ENCODE assay signal across 15 cellular contexts in genomic region chrX:118795528-118795927, GRCh38. TPM values are rescaled to one million over a fixed set of nuclear protein-coding genes. Genes with fewer than 3 reads are reported as not detected.
"Had no signal": no experiment of that assay in that cellular context is flagged by ENCODE, and none has a peak within 500 bp of the region (broad histone marks: within the 10 kb centered on the region; RNA-seq: fewer than 3 reads in every experiment).

No MANE protein-coding gene starts in this region.

- H3K4me1 Mint-ChIP-seq: natural killer cell had no signal

- H3K27ac ChIP-seq: adrenal gland, hepatocyte, suprapubic skin had no signal

- H3K27ac Mint-ChIP-seq: natural killer cell had no signal

- H3K4me3 Mint-ChIP-seq: natural killer cell had no signal

- H3K9me3 Mint-ChIP-seq: natural killer cell had no signal

- H3K27me3 ChIP-seq: adrenal gland, hepatocyte, suprapubic skin had no signal

- ATAC-seq: left lobe of liver, natural killer cell had no signal

- H3K36me3 ChIP-seq: adrenal gland, suprapubic skin had no signal

- H3K36me3 Mint-ChIP-seq: natural killer cell had no signal

- H2AFZ ChIP-seq: hepatocyte had no signal

- H3K9me3 ChIP-seq: adrenal gland, suprapubic skin had no signal

- H3K4me1 ChIP-seq: suprapubic skin had no signal

- H3K4me2 ChIP-seq: hepatocyte had no signal

- H3K79me2 ChIP-seq: hepatocyte had no signal

- DNase-seq: activated CD4-positive, CD25-positive, alpha-beta regulatory T cell treated with anti-CD3 and anti-CD28 coated beads, Interleukin-2, amount 50 U/mL, for 72 hours; activated naive CD4-positive, alpha-beta T cell treated with anti-CD3 and anti-CD28 coated beads, Interleukin-2, amount 50 U/mL, for 16 hours; activated T-cell treated with anti-CD3 and anti-CD28 coated beads, Interleukin-2, amount 50 U/mL, for 1 hour; adrenal gland; natural killer cell; occipital lobe; SIG-M5; stimulated activated CD4-positive, alpha-beta T cell treated with anti-CD3 and anti-CD28 coated beads, Interleukin-15, amount 100 ng/mL, for 24 hours; stimulated activated CD4-positive, alpha-beta T cell treated with anti-CD3 and anti-CD28 coated beads, Interleukin-4, amount 100 ng/mL, for 24 hours; stimulated activated naive CD4-positive, alpha-beta T cell; trophoblast cell had no signal

- H3K4me3 ChIP-seq: adrenal gland, hepatocyte, suprapubic skin had no signal

RNA-seq across cellular contexts. Expression of gene ZCCHC12, which starts 28.1 kb away (rescaled TPM):
- total RNA-seq: left lobe of liver; natural killer cell; suprapubic skin; T-helper 1 cell treated with Interleukin-12 subunit alpha and Interleukin-12 subunit beta and Interleukin-4 antibody, amounts not matched to agents 30 ng/mL and 1 ng/mL, for 36 hours had no signal
